ENCODE assay signal across 18 cellular contexts in the genomic region with DNA sequence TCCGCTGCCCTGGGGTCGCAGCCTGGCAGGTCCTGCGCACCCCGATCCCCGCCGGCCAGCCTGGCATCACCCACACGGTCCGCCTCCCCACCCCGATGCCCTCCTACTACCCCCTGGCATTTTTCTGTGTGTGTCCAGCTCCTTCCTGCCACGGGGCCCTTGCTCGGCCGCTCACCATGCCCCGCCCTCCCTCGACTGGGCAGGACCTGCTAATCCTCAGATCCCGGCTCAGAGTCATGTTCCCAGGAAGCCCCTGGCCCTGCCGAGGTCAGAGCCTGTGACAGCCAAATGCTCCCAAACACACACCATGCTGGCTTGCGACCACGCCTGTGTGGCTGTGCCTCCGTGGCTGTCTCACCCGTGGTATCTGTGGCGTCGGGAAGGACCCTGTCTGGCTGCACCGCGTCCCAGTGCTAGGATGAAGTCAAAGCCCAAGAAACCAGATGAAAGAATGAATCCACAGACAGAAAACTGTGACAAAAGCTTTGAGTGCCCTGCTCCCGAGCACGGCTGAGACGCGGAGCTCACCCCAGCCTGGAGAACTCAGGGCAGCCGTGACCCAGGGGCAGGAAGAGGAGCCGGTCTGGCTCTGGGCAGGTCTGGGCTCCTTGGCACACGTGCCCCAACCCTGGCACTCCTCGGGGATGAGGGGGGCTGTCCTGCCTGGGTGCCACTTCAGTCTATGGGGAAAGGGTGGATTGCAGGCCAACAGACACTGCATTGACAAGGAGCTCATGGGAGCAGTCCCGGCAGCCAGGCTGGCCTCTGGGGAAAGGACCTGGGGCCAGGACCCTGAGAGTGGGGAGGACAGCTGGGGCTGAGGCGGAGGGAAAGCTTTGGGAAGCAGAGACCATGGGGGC. TPM values are rescaled to one million over a fixed set of nuclear protein-coding genes. Genes with fewer than 3 reads are reported as not detected.
DNase-seq lines count a peak whose midpoint lies in the region; ATAC-seq, FAIRE-seq and TF ChIP-seq lines count a peak whose summit lies in the region.
"Had no signal": no experiment of that assay in that cellular context is flagged by ENCODE, and none has a peak within 500 bp of the region (broad histone marks: within the 10 kb centered on the region; RNA-seq: fewer than 3 reads in every experiment).

No MANE protein-coding gene starts in this region.

- no peak for TF ChIP-seq RAD21 in H1 (IDR thresholded peaks at IDR 0.05 in 1 of 2, conservative IDR thresholded peaks at IDR 0.05 in 1 of 2; ENCODE audit: low read depth in 2 of 2, low read length in 2 of 2)

- CTCF ChIA-PET in Caco-2 (lab: Charles Lee) = no interaction called here
- CTCF ChIA-PET in Panc1 (lab: Charles Lee) = no interaction called here
- CTCF ChIA-PET in H1 (lab: Charles Lee; ENCODE audit: partially characterized antibody) = interaction anchor here (0.6 to 2.4 kb wide), 3 partner anchors 12 to 143 kb away, joined by 3 to 8 read pairs (median 3); no protein-coding TSS in a partner anchor

- H3K9me3 ChIP-seq in Caco-2 = no peaks in the 10 kb centered on the region
- H3K9me3 ChIP-seq in Panc1 (ENCODE audit: control insufficient read depth, insufficient read depth, low read depth, low read length) = no peaks in the 10 kb centered on the region
- no peaks in the 10 kb centered on the region for H3K9me3 ChIP-seq in H1 (ENCODE audit: insufficient read depth in 2 of 2, low read depth in 1 of 2, low read length in 1 of 2)
- H3K9me3 ChIP-seq in effector memory CD4-positive, alpha-beta T cell (ENCODE audit: control insufficient read depth, low read length) = no peaks in the 10 kb centered on the region
- H3K9me3 ChIP-seq: breast epithelium, pancreas, SJCRH30 had no signal

- no peak overlapping the region for H2BK120ac ChIP-seq in H1 (replicated peaks; ENCODE audit: low read depth, low read length)

- H2BK20ac ChIP-seq in H1 (ENCODE audit: low read length) = no peak overlapping the region

- H3K4me3 ChIP-seq in Caco-2 (ENCODE audit: low read depth, low read length) = no peak overlapping the region
- peak overlapping the region in 1 of 2 experiments; percentile 1; a peak in 1 of 4 replicates for H3K4me3 ChIP-seq in Panc1 (ENCODE audit: low read depth in 2 of 2, low read length in 2 of 2)
- H3K4me3 ChIP-seq in H1 (ENCODE audit: extremely low read depth in 1 of 4, insufficient read depth in 2 of 4, low read depth in 3 of 4, low read length in 4 of 4) = no peak overlapping the region
- no peak overlapping the region for H3K4me3 ChIP-seq in H7 (ENCODE audit: insufficient read depth, low read depth, low read length)
- no peak overlapping the region for H3K4me3 ChIP-seq in effector memory CD4-positive, alpha-beta T cell (ENCODE audit: insufficient read depth, low read depth, low read length, poor library complexity, severe bottlenecking)
- H3K4me3 ChIP-seq: breast epithelium, pancreas, SJCRH30 had no signal

- H3K27ac Mint-ChIP-seq in Caco-2 (ENCODE audit: unreplicated experiment) = peak overlapping the region; percentile 56
- peak overlapping the region; percentile 21 to 68 (median 64) for H3K27ac Mint-ChIP-seq in nephron

- TF ChIP-seq EP300 in H1 (IDR thresholded peaks at IDR 0.05; ENCODE audit: borderline replicate concordance in 1 of 2, low read depth in 2 of 2, low read length in 2 of 2) = no peak

- H3K27ac ChIP-seq in Panc1 (ENCODE audit: low read length) (peak overlapping the region; percentile 89), H1 (ENCODE audit: low read depth, low read length) (no peak overlapping the region)
- H3K27ac ChIP-seq in effector memory CD4-positive, alpha-beta T cell (ENCODE audit: insufficient read depth, low read length, poor library complexity, severe bottlenecking) = no peak overlapping the region
- H3K27ac ChIP-seq: epithelial cell of prostate, SJCRH30 had no signal

- H3K36me3 Mint-ChIP-seq in Caco-2 (ENCODE audit: insufficient read depth, unreplicated experiment) = peaks cover 7% of the 10 kb centered on the region
- H3K36me3 Mint-ChIP-seq in nephron (ENCODE audit: low read depth) = no peaks in the 10 kb centered on the region

- H3K36me3 ChIP-seq in Caco-2 (ENCODE audit: control insufficient read depth, insufficient read depth, low read length) (no peaks in the 10 kb centered on the region), Panc1 (ENCODE audit: control insufficient read depth, insufficient read depth, low read length) (no peaks in the 10 kb centered on the region), H1 (ENCODE audit: control insufficient read depth in 2 of 4, insufficient read depth in 4 of 4, low read length in 3 of 4) (no peaks in the 10 kb centered on the region), H7 (replicated peaks; ENCODE audit: control insufficient read depth, insufficient read depth, low read length) (no peaks in the 10 kb centered on the region)
- H3K36me3 ChIP-seq in effector memory CD4-positive, alpha-beta T cell (ENCODE audit: control insufficient read depth, insufficient read depth, low read length) = no peaks in the 10 kb centered on the region
- H3K36me3 ChIP-seq: breast epithelium, pancreas, SJCRH30 had no signal

- FAIRE-seq in H1 (lab: Jason Lieb, UNC) = no peak
- FAIRE-seq: GM18507, H54, pancreas had no signal

- no peak overlapping the region for H2AK5ac ChIP-seq in H1 (ENCODE audit: low read depth, low read length)

- TF ChIP-seq POLR2A in H1 (IDR thresholded peaks at IDR 0.05; ENCODE audit: control extremely low read depth in 1 of 2, low read depth in 2 of 2, low read length in 2 of 2) = no peak

- no peaks in the 10 kb centered on the region for H3K27me3 Mint-ChIP-seq in Caco-2 (ENCODE audit: insufficient read depth, unreplicated experiment)
- peaks cover 5% of the 10 kb centered on the region for H3K27me3 Mint-ChIP-seq in nephron (ENCODE audit: low read depth)

- H2BK5ac ChIP-seq in H1 (ENCODE audit: low read depth, low read length) = no peak overlapping the region; the same call in 1 of the 2 replicates

- TF ChIP-seq CTCF in Caco-2 (IDR thresholded peaks at IDR 0.05; ENCODE audit: insufficient read depth in 1 of 2, low read depth in 1 of 2, low read length in 1 of 2, severe bottlenecking in 1 of 2, unreplicated experiment in 1 of 2) (no peak), Panc1 (IDR thresholded peaks at IDR 0.05) (no peak), H1 (IDR thresholded peaks at IDR 0.05; ENCODE audit: control extremely low read depth in 1 of 3, insufficient read depth in 1 of 3, low read depth in 1 of 3, low read length in 3 of 3) (no peak), nephron (IDR thresholded peaks at IDR 0.05; ENCODE audit: unreplicated experiment in 3 of 3) (no peak)

- H4K20me1 ChIP-seq in H1 (replicated peaks in 1 of 2; ENCODE audit: control insufficient read depth in 1 of 2, insufficient read depth in 2 of 2, low read length in 2 of 2) = peaks cover 0 to 2% of the 10 kb centered on the region in 2 experiments

- no peak overlapping the region for H3K56ac ChIP-seq in H1 (replicated peaks; ENCODE audit: insufficient read length, low read depth, low read length)

- WGBS in H1 (ENCODE audit: extremely low coverage in 1 of 2, insufficient coverage in 1 of 2, insufficient read length in 1 of 2, insufficient replicate concordance in 2 of 2, low coverage in 1 of 2, low lambda C conversion rate in 2 of 2, missing lambda C conversion rate in 1 of 2), 2 experiments = 96% methylated on average over 30 of the region's 34 CpGs; no CpG with 5 or more reads in 1 of the 2 experiments

- H3K79me2 ChIP-seq in H1 (ENCODE audit: control insufficient read depth in 1 of 2, insufficient read depth in 2 of 2, low read length in 2 of 2) = no peaks in the 10 kb centered on the region

- H3K18ac ChIP-seq in H1 (ENCODE audit: extremely low read depth, low read length) = no peak overlapping the region

- H3K27me3 ChIP-seq in Caco-2 (replicated peaks; ENCODE audit: control insufficient read depth, insufficient read depth, low read length) (no peaks in the 10 kb centered on the region), Panc1 (ENCODE audit: control insufficient read depth, insufficient read depth, low read length) (no peaks in the 10 kb centered on the region), H1 (replicated peaks in 1 of 4; ENCODE audit: control insufficient read depth in 3 of 4, extremely low read depth in 1 of 4, insufficient read depth in 3 of 4, low read length in 3 of 4) (no peaks in the 10 kb centered on the region; a peak in 1 of 7 replicates), H7 (ENCODE audit: control insufficient read depth, insufficient read depth, low read length) (no peaks in the 10 kb centered on the region)
- no peaks in the 10 kb centered on the region for H3K27me3 ChIP-seq in effector memory CD4-positive, alpha-beta T cell (replicated peaks; ENCODE audit: control insufficient read depth, insufficient read depth, low read length, poor library complexity, severe bottlenecking)
- H3K27me3 ChIP-seq: pancreas, SJCRH30 had no signal

- H4K91ac ChIP-seq in H1 (replicated peaks; ENCODE audit: insufficient read length, low read length) = peak overlapping the region; percentile 54

- H2BK12ac ChIP-seq in H1 (ENCODE audit: low read depth, low read length) = peak overlapping the region; percentile 80; the same call in 1 of the 2 replicates

- H3K4me3 Mint-ChIP-seq in Caco-2 (ENCODE audit: unreplicated experiment) (no peak overlapping the region), nephron (no peak overlapping the region)

- H4K5ac ChIP-seq in H1 (ENCODE audit: insufficient read length, low read depth, low read length) = no peak overlapping the region

- POLR2A ChIA-PET in Caco-2 (lab: Charles Lee) (no interaction called here), Panc1 (lab: Charles Lee) (no interaction called here), H1 (lab: Charles Lee; ENCODE audit: partially characterized antibody) (no interaction called here)

- no TSS peak for BruUV-seq in Caco-2 (replicated peaks; lab: Mats Ljungman, UMichigan)
- no TSS peak for BruUV-seq in Panc1 (replicated peaks; lab: Mats Ljungman, UMichigan)

- no peaks in the 10 kb centered on the region for H3K23me2 ChIP-seq in H1 (ENCODE audit: low read depth, low read length)

- no peak overlapping the region for H3K9ac ChIP-seq in H1 (replicated peaks in 1 of 4; ENCODE audit: extremely low read depth in 1 of 4, low read depth in 3 of 4, low read length in 3 of 4)

- H3K14ac ChIP-seq in H1 (ENCODE audit: insufficient read length) = no peak overlapping the region

- in situ Hi-C loops in Panc1 (cut with HindIII; ENCODE audit: low pct_unique_long_range_greater_than_20kb, low sequenced_read_pairs) = no loop called here

- H3K23ac ChIP-seq in H1 (ENCODE audit: insufficient read length) = no peak overlapping the region

- peaks cover 38% of the 10 kb centered on the region for H3K4me1 ChIP-seq in Caco-2
- peaks cover 82% of the 10 kb centered on the region for H3K4me1 ChIP-seq in Panc1 (ENCODE audit: control insufficient read depth, insufficient read depth, low read length)
- H3K4me1 ChIP-seq in H1 (replicated peaks in 1 of 4; ENCODE audit: control insufficient read depth in 3 of 4, insufficient read depth in 4 of 4, low read length in 3 of 4) = peaks cover 0 to 25% (median 18%) of the 10 kb centered on the region in 4 experiments; a peak in 6 of 7 replicates
- peaks cover 29% of the 10 kb centered on the region for H3K4me1 ChIP-seq in effector memory CD4-positive, alpha-beta T cell (ENCODE audit: control insufficient read depth, insufficient read depth, low read length, poor library complexity, severe bottlenecking)

- H3K4me1 Mint-ChIP-seq in Caco-2 (ENCODE audit: low read depth, unreplicated experiment) (peaks cover 26% of the 10 kb centered on the region), nephron (peaks cover 21% of the 10 kb centered on the region)

- no peak overlapping the region for H3K4ac ChIP-seq in H1 (replicated peaks; ENCODE audit: insufficient read length, low read depth, low read length)

- H3K9me3 Mint-ChIP-seq in Caco-2 (ENCODE audit: unreplicated experiment) = no peaks in the 10 kb centered on the region
- H3K9me3 Mint-ChIP-seq in nephron = no peaks in the 10 kb centered on the region

- H2AFZ ChIP-seq in H1 (ENCODE audit: low read length) = no peak overlapping the region

- no peak for ATAC-seq in Panc1
- ATAC-seq in HG02642 (IDR thresholded peaks at IDR 0.05; ENCODE audit: poor library complexity, unreplicated experiment) = no peak
- ATAC-seq: activated CD4-positive, CD25-positive, alpha-beta regulatory T cell treated with anti-CD3 and anti-CD28 coated beads, Interleukin-2, amount 50 U/mL, for 24 hours; pancreas had no signal

- H3K79me1 ChIP-seq in H1 (ENCODE audit: low read depth, low read length) = no peaks in the 10 kb centered on the region; the same call in 1 of the 2 replicates

- H4K8ac ChIP-seq in H1 (ENCODE audit: extremely low read depth, insufficient read depth, low read length) = no peak overlapping the region

- no peak overlapping the region for H3K4me2 ChIP-seq in H1 (ENCODE audit: insufficient read depth in 1 of 2, low read depth in 2 of 2, low read length in 2 of 2)

- H2BK15ac ChIP-seq in H1 (ENCODE audit: low read length) = peak overlapping the region; percentile 29; the same call in 1 of the 2 replicates

- DNase-seq in Caco-2 = no peak
- DNase-seq in Panc1 (ENCODE audit: low read depth, low spot score) = no peak
- DNase-seq in H1 (ENCODE audit: low read depth in 1 of 2, low spot score in 2 of 2) = no peak
- DNase-seq in GM19238 (ENCODE audit: insufficient read length, low spot score) = no peak
- no peak for DNase-seq in H7
- DNase-seq in effector memory CD4-positive, alpha-beta T cell = no peak
- DNase-seq: NCI-H1105; NCI-H510A treated with DMSO at 0.1 percent for 48 hours; SJCRH30; stimulated activated CD8-positive, alpha-beta memory T cell treated with anti-CD3 and anti-CD28 coated beads, Interleukin-4, amount 100 ng/mL, for 48 hours had no signal

- intact Hi-C loops in Caco-2 (cut with micrococcal nuclease; ENCODE audit: unreplicated experiment) (no loop called here), Panc1 (cut with micrococcal nuclease; ENCODE audit: unreplicated experiment) (no loop called here)

RNA-seq across cellular contexts. Expression of a gene that starts 20.8 kb away (rescaled TPM):
- total RNA-seq in Caco-2 (2022) (18.7 and 23.6 TPM in 2 replicates), Panc1 (2021; ENCODE audit: unreplicated experiment) (167 TPM)
- 145 TPM for polyA plus RNA-seq in Panc1 (2012; ENCODE audit: insufficient read length)
- 18.2 and 18.5 TPM in 2 replicates for total RNA-seq in H1 (2021; fragmentation: NEBNext Ultra II Directional; extraction: Animal tissue kit (Norgen Biotek cat#: 25700))
- polyA plus RNA-seq in H1 (2011; rRNA removed) = 10.5 and 13.3 TPM in 2 replicates
- 10.5 TPM for polyA plus RNA-seq in H1 (2011; cell fraction: cytosol; rRNA removed)
- polyA plus RNA-seq in H1 (2011; cell fraction: nucleus; rRNA removed) = 30.4 TPM
- polyA plus RNA-seq in H1 (2012, experiment 1 of 2) = 15.4 to 21.3 TPM (median 15.8 TPM) in 4 replicates
- 19.2 TPM for polyA plus RNA-seq in H1 (2012, experiment 2 of 2)
- polyA plus RNA-seq in H1 (2013, experiment 1 of 2) = 19.8 TPM
- polyA plus RNA-seq in H1 (2013, experiment 2 of 2) = 21.9 TPM
- polyA minus RNA-seq in H1 (2011; rRNA and poly(A)+ RNA removed) = 6.1 and 7.4 TPM in 2 replicates
- 9.3 TPM for polyA minus RNA-seq in H1 (2011; cell fraction: cytosol; rRNA and poly(A)+ RNA removed)
- 10.6 TPM for polyA minus RNA-seq in H1 (2011; cell fraction: nucleus; rRNA and poly(A)+ RNA removed)
- total RNA-seq in H7 (2014; rRNA removed; shearing (Covaris generic)) = 14.6 and 18.4 TPM in 2 replicates
